ENCODE assay signal across 13 cellular contexts in genomic region chr1:202107801-202108731, GRCh38. TPM values are rescaled to one million over a fixed set of nuclear protein-coding genes. Genes with fewer than 3 reads are reported as not detected.
DNase-seq lines count a peak whose midpoint lies in the region; ATAC-seq and TF ChIP-seq lines count a peak whose summit lies in the region.
"Had no signal": no experiment of that assay in that cellular context is flagged by ENCODE, and none has a peak within 500 bp of the region (broad histone marks: within the 10 kb centered on the region; RNA-seq: fewer than 3 reads in every experiment).

No MANE protein-coding gene starts in this region.

- in situ Hi-C loops in brain microvascular endothelial cell (cut with HindIII; ENCODE audit: low pct_ligation_motif_present, low sequenced_read_pairs), result no loop called here

- H3K4me1 Mint-ChIP-seq in osteocyte (ENCODE audit: unreplicated experiment), result peaks cover 34% of the 10 kb centered on the region
- H3K4me1 Mint-ChIP-seq: IgD-negative memory B cell, naive B cell had no signal

- DNase-seq in H7 (peak; percentile 53), NCI-H2227 (lab: John Stamatoyannopoulos, UW; ENCODE audit: unreplicated experiment) (peak; percentile 61), foreskin keratinocyte (peak in 1 of 2 donors; percentile 55), osteocyte (ENCODE audit: extremely low spot score, unreplicated experiment) (no peak), uterus (no peak), brain microvascular endothelial cell (no peak), NAMALWA (ENCODE audit: low spot score) (no peak), inferior parietal cortex (ENCODE audit: extremely low spot score) (no peak)
- DNase-seq: activated CD4-positive, alpha-beta T cell treated with anti-CD3 and anti-CD28 coated beads, Interleukin-2, amount 50 U/mL, for 4 hours; anterior cingulate cortex; naive B cell had no signal

- H3K27me3 ChIP-seq in H7 (ENCODE audit: control insufficient read depth, insufficient read depth, low read length), result no peaks in the 10 kb centered on the region
- no peaks in the 10 kb centered on the region for H3K27me3 ChIP-seq in foreskin keratinocyte
- no peaks in the 10 kb centered on the region for H3K27me3 ChIP-seq in uterus
- H3K27me3 ChIP-seq in brain microvascular endothelial cell (replicated peaks), result no peaks in the 10 kb centered on the region
- H3K27me3 ChIP-seq: gastrocnemius medialis had no signal

- H3K27ac Mint-ChIP-seq in osteocyte (ENCODE audit: unreplicated experiment), result peak overlapping the region; percentile 65
- H3K27ac Mint-ChIP-seq: IgD-negative memory B cell, naive B cell had no signal

- TF ChIP-seq POLR2A in uterus (IDR thresholded peaks at IDR 0.05), result no peak

- peak; percentile 9 for ATAC-seq in foreskin keratinocyte
- ATAC-seq: gastrocnemius medialis had no signal

- no peak overlapping the region for H3K4me3 Mint-ChIP-seq in osteocyte (ENCODE audit: unreplicated experiment)
- H3K4me3 Mint-ChIP-seq: naive B cell had no signal

- no peaks in the 10 kb centered on the region for H3K9me3 ChIP-seq in uterus
- H3K9me3 ChIP-seq: gastrocnemius medialis had no signal

- intact Hi-C loops in uterus (cut with DNase I; ENCODE audit: low total_unique reads), result no loop called here

- no peaks in the 10 kb centered on the region for H3K9me3 Mint-ChIP-seq in osteocyte (ENCODE audit: unreplicated experiment)
- H3K9me3 Mint-ChIP-seq: IgD-negative memory B cell, naive B cell had no signal

- H3K36me3 Mint-ChIP-seq in osteocyte (ENCODE audit: unreplicated experiment), result no peaks in the 10 kb centered on the region
- H3K36me3 Mint-ChIP-seq: IgD-negative memory B cell, naive B cell had no signal

- H3K27ac ChIP-seq in foreskin keratinocyte (no peak overlapping the region), uterus (no peak overlapping the region), brain microvascular endothelial cell (no peak overlapping the region)
- H3K27ac ChIP-seq: gastrocnemius medialis had no signal

- no peak overlapping the region for H3K4me3 ChIP-seq in H7 (ENCODE audit: insufficient read depth, low read depth, low read length)
- no peak overlapping the region for H3K4me3 ChIP-seq in uterus
- no peak overlapping the region for H3K4me3 ChIP-seq in brain microvascular endothelial cell (ENCODE audit: low read depth, low read length)
- H3K4me3 ChIP-seq: gastrocnemius medialis had no signal

- H3K4me1 ChIP-seq in foreskin keratinocyte, result peaks cover 10% of the 10 kb centered on the region
- peaks cover 0 to 2% of the 10 kb centered on the region in 2 donors for H3K4me1 ChIP-seq in uterus

- H3K36me3 ChIP-seq in H7 (replicated peaks; ENCODE audit: control insufficient read depth, insufficient read depth, low read length) (no peaks in the 10 kb centered on the region), uterus (no peaks in the 10 kb centered on the region), brain microvascular endothelial cell (replicated peaks) (no peaks in the 10 kb centered on the region)
- H3K36me3 ChIP-seq: gastrocnemius medialis had no signal

- no peaks in the 10 kb centered on the region for H3K27me3 Mint-ChIP-seq in osteocyte (ENCODE audit: unreplicated experiment)

- no peak for TF ChIP-seq CTCF in foreskin keratinocyte (conservative IDR thresholded peaks at IDR 0.05)
- TF ChIP-seq CTCF in osteocyte (IDR thresholded peaks at IDR 0.05), result no peak
- no peak for TF ChIP-seq CTCF in uterus (IDR thresholded peaks at IDR 0.05)
- no peak for TF ChIP-seq CTCF in brain microvascular endothelial cell (IDR thresholded peaks at IDR 0.05; ENCODE audit: low read depth, low read length, missing control alignments)

RNA-seq across cellular contexts. Expression of gene GPR37L1, which starts 14.7 kb away (rescaled TPM):
- total RNA-seq in H7 (2014; rRNA removed; shearing (Covaris generic)), result under 0.01 TPM in 1 of 2 replicates, not detected in the other
- total RNA-seq in foreskin keratinocyte, result 0.03 TPM in 1 of 2 replicates, not detected in the other
- polyA plus RNA-seq in foreskin keratinocyte, result 0.01 and 0.02 TPM in 2 replicates
- total RNA-seq in osteocyte, result not detected in 2 replicates
- under 1 TPM in 2 of 4 donors, not detected in 2; 0.09 to 0.21 TPM for total RNA-seq in uterus

RNA-seq across cellular contexts. Expression of gene ARL8A, which starts 36.5 kb away (rescaled TPM):
- total RNA-seq in H7 (2014; rRNA removed; shearing (Covaris generic)), result 50.3 and 55.1 TPM in 2 replicates
- total RNA-seq in foreskin keratinocyte (21.9 and 26.0 TPM in 2 replicates), osteocyte (75.8 and 86.4 TPM in 2 replicates), uterus (10 to 100 TPM in 3 of 4 donors, 1 to 10 TPM in 1; 4.6 to 86.2 (median 18.7) TPM)
- polyA plus RNA-seq in foreskin keratinocyte, result 28.7 and 28.8 TPM in 2 replicates

RNA-seq across cellular contexts. Expression of gene PTPN7, which starts 52.3 kb away (rescaled TPM):
- 0.24 and 0.55 TPM in 2 replicates for total RNA-seq in H7 (2014; rRNA removed; shearing (Covaris generic))
- total RNA-seq in foreskin keratinocyte, result not detected in 2 replicates
- polyA plus RNA-seq in foreskin keratinocyte, result not detected in 2 replicates
- total RNA-seq in osteocyte, result not detected in 2 replicates
- 1 to 10 TPM in 2 of 4 donors, under 1 TPM in 1, not detected in 1; 0.79 to 8.5 (median 1.8) TPM for total RNA-seq in uterus

Comparison
In these comparisons a context has a peak if more than half of its experiments do, and no peak if none do; other contexts are left out.
1. DNase-seq: peak in H7 (single experiment) and NCI-H2227 (single experiment); none in osteocyte (single experiment), uterus (0 of 2), brain microvascular endothelial cell (single experiment), NAMALWA (single experiment) and inferior parietal cortex (single experiment).